Comparison of ENCODE assay signal across 28 cellular contexts in genomic region chr6:18468162-18468843, GRCh38.
"Had no signal": no experiment of that assay in that cellular context is flagged by ENCODE, and none has a peak within 500 bp of the region (broad histone marks: within the 10 kb centered on the region; RNA-seq: fewer than 3 reads in every experiment).

No MANE protein-coding gene starts in this region.

- H3K27ac ChIP-seq: coronary artery, dorsolateral prefrontal cortex, foreskin keratinocyte, neural progenitor cell, parathyroid adenoma, WERI-Rb-1 had no signal

- H3K27ac Mint-ChIP-seq: activated CD4-positive, alpha-beta memory T cell treated with anti-CD3 and anti-CD28 coated beads, Interleukin-2, amount 10 ng/mL, durations not matched to agents 7 days and 5 days; activated CD4-positive, alpha-beta T cell treated with anti-CD3 and anti-CD28 coated beads, Interleukin-2, amount 10 ng/mL, durations not matched to agents 7 days and 5 days; activated naive CD4-positive, alpha-beta T cell treated with anti-CD3 and anti-CD28 coated beads, Interleukin-2, amount 50 U/mL, for 24 hours; activated naive CD8-positive, alpha-beta T cell treated with anti-CD3 and anti-CD28 coated beads, Interleukin-2, amount 50 U/mL, for 24 hours; activated T-cell treated with anti-CD3 and anti-CD28 coated beads, Interleukin-2, amount 50 U/mL, for 24 hours; neural progenitor cell; stimulated activated naive B cell treated with anti-CD40 and anti-IgM and Interleukin-4, amounts not matched to agents 10 μg/mL and 1 μg/mL and 100 μg/mL, for 72 hours; T-helper 1 cell treated with Interleukin-12 subunit alpha and Interleukin-12 subunit beta and Interleukin-4 antibody, amounts not matched to agents 30 μg/mL and 1 μg/mL, for 36 hours had no signal

- H3K36me3 ChIP-seq: neural progenitor cell, WERI-Rb-1 had no signal

- H3K79me2 ChIP-seq: parathyroid adenoma had no signal

- H3K9me3 ChIP-seq: right atrium auricular region, stomach, thyroid gland had no signal

- H2AFZ ChIP-seq: neural progenitor cell, parathyroid adenoma had no signal

- DNase-seq: activated CD4-positive, alpha-beta memory T cell treated with anti-CD3 and anti-CD28 coated beads, Interleukin-2, amount 10 ng/mL, durations not matched to agents 7 days and 5 days; activated CD4-positive, alpha-beta T cell treated with anti-CD3 and anti-CD28 coated beads, Interleukin-2, amount 10 ng/mL, durations not matched to agents 7 days and 5 days; activated CD4-positive, CD25-positive, alpha-beta regulatory T cell treated with anti-CD3 and anti-CD28 coated beads, Interleukin-2, amount 50 U/mL, for 72 hours; activated CD8-positive, alpha-beta memory T cell treated with anti-CD3 and anti-CD28 coated beads, Interleukin-2, amount 50 U/mL, for 48 hours; activated gamma-delta T cell treated with Interleukin-2 at 50 U/mL for 16 hours; activated naive CD8-positive, alpha-beta T cell treated with anti-CD3 and anti-CD28 coated beads, Interleukin-2, amount 50 U/mL, for 24 hours; activated T-cell treated with anti-CD3 and anti-CD28 coated beads, Interleukin-2, amount 50 U/mL, for 24 hours; dorsolateral prefrontal cortex; foreskin keratinocyte; islet precursor cell; mesenchymal stem cell; naive thymus-derived CD8-positive, alpha-beta T cell; occipital lobe; stimulated activated CD4-positive, alpha-beta T cell treated with anti-CD3 and anti-CD28 coated beads, Interleukin-15, amount 100 ng/mL, for 24 hours; stimulated activated CD4-positive, alpha-beta T cell treated with anti-CD3 and anti-CD28 coated beads, Interleukin-2, amount 100 ng/mL, for 24 hours; stimulated activated naive B cell treated with anti-CD40 and anti-IgM and Interleukin-4, amounts not matched to agents 10 μg/mL and 1 μg/mL and 100 μg/mL, for 72 hours; stomach; SW 1271; T-helper 9 cell; thyroid gland; WERI-Rb-1 had no signal

- H3K4me3 ChIP-seq: coronary artery, dorsolateral prefrontal cortex, neural progenitor cell, right atrium auricular region, stomach, thyroid gland had no signal

- H3K27me3 ChIP-seq: dorsolateral prefrontal cortex, foreskin keratinocyte, neural progenitor cell, right atrium auricular region, stomach, thyroid gland had no signal

- H3K4me1 Mint-ChIP-seq: activated CD4-positive, alpha-beta memory T cell treated with anti-CD3 and anti-CD28 coated beads, Interleukin-2, amount 10 ng/mL, durations not matched to agents 7 days and 5 days; activated CD4-positive, alpha-beta T cell treated with anti-CD3 and anti-CD28 coated beads, Interleukin-2, amount 10 ng/mL, durations not matched to agents 7 days and 5 days; activated naive CD4-positive, alpha-beta T cell treated with anti-CD3 and anti-CD28 coated beads, Interleukin-2, amount 50 U/mL, for 24 hours; naive thymus-derived CD8-positive, alpha-beta T cell; neural progenitor cell had no signal

- H3K4me1 ChIP-seq: foreskin keratinocyte, neural progenitor cell, parathyroid adenoma, thyroid gland had no signal

- H3K4me2 ChIP-seq: neural progenitor cell had no signal

- ATAC-seq: activated naive CD8-positive, alpha-beta T cell treated with anti-CD3 and anti-CD28 coated beads, Interleukin-2, amount 50 U/mL, for 24 hours; esophagus mucosa; foreskin keratinocyte; naive thymus-derived CD8-positive, alpha-beta T cell; stimulated activated naive B cell treated with anti-CD40 and anti-IgM and Interleukin-4, amounts not matched to agents 10 μg/mL and 1 μg/mL and 100 μg/mL, for 72 hours had no signal

- H3K9ac ChIP-seq: neural progenitor cell, parathyroid adenoma had no signal

- H3K4me3 Mint-ChIP-seq: activated CD4-positive, alpha-beta memory T cell treated with anti-CD3 and anti-CD28 coated beads, Interleukin-2, amount 10 ng/mL, durations not matched to agents 7 days and 5 days; activated CD4-positive, alpha-beta T cell treated with anti-CD3 and anti-CD28 coated beads, Interleukin-2, amount 10 ng/mL, durations not matched to agents 7 days and 5 days; activated naive CD4-positive, alpha-beta T cell treated with anti-CD3 and anti-CD28 coated beads, Interleukin-2, amount 50 U/mL, for 24 hours; activated naive CD8-positive, alpha-beta T cell treated with anti-CD3 and anti-CD28 coated beads, Interleukin-2, amount 50 U/mL, for 24 hours; activated T-cell treated with anti-CD3 and anti-CD28 coated beads, Interleukin-2, amount 50 U/mL, for 24 hours; naive thymus-derived CD8-positive, alpha-beta T cell; neural progenitor cell; stimulated activated naive B cell treated with anti-CD40 and anti-IgM and Interleukin-4, amounts not matched to agents 10 μg/mL and 1 μg/mL and 100 μg/mL, for 72 hours; T-helper 1 cell treated with Interleukin-12 subunit alpha and Interleukin-12 subunit beta and Interleukin-4 antibody, amounts not matched to agents 30 μg/mL and 1 μg/mL, for 36 hours had no signal

- H3K9me3 Mint-ChIP-seq: activated CD4-positive, alpha-beta memory T cell treated with anti-CD3 and anti-CD28 coated beads, Interleukin-2, amount 10 ng/mL, durations not matched to agents 7 days and 5 days; activated CD4-positive, alpha-beta T cell treated with anti-CD3 and anti-CD28 coated beads, Interleukin-2, amount 10 ng/mL, durations not matched to agents 7 days and 5 days; activated naive CD4-positive, alpha-beta T cell treated with anti-CD3 and anti-CD28 coated beads, Interleukin-2, amount 50 U/mL, for 24 hours; activated naive CD8-positive, alpha-beta T cell treated with anti-CD3 and anti-CD28 coated beads, Interleukin-2, amount 50 U/mL, for 24 hours; activated T-cell treated with anti-CD3 and anti-CD28 coated beads, Interleukin-2, amount 50 U/mL, for 24 hours; naive thymus-derived CD8-positive, alpha-beta T cell; neural progenitor cell; T-helper 1 cell treated with Interleukin-12 subunit alpha and Interleukin-12 subunit beta and Interleukin-4 antibody, amounts not matched to agents 30 μg/mL and 1 μg/mL, for 36 hours had no signal

- H3K27me3 Mint-ChIP-seq: activated CD4-positive, alpha-beta T cell treated with anti-CD3 and anti-CD28 coated beads, Interleukin-2, amount 10 ng/mL, durations not matched to agents 7 days and 5 days; activated naive CD4-positive, alpha-beta T cell treated with anti-CD3 and anti-CD28 coated beads, Interleukin-2, amount 50 U/mL, for 24 hours; activated naive CD8-positive, alpha-beta T cell treated with anti-CD3 and anti-CD28 coated beads, Interleukin-2, amount 50 U/mL, for 24 hours; activated T-cell treated with anti-CD3 and anti-CD28 coated beads, Interleukin-2, amount 50 U/mL, for 24 hours; stimulated activated naive B cell treated with anti-CD40 and anti-IgM and Interleukin-4, amounts not matched to agents 10 μg/mL and 1 μg/mL and 100 μg/mL, for 72 hours had no signal

- H3K36me3 Mint-ChIP-seq: neural progenitor cell had no signal
